In genomic region chr18:5295231-5295920, GRCh38 we compare ENCODE assay signal across 8 cellular contexts. TPM values are rescaled to one million over a fixed set of nuclear protein-coding genes. Genes with fewer than 3 reads are reported as not detected.
DNase-seq lines count a peak whose midpoint lies in the region; ATAC-seq and TF ChIP-seq lines count a peak whose summit lies in the region.

ZBTB14 (minus strand) TSS chr18:5295726; CDS start chr18:5293246, 2,480 bp downstream.

- H3K4me3 ChIP-seq in BJ (ENCODE audit: low read depth, low read length) (peak within 1 kb of the TSS; percentile 76), Peyer's patch (peak within 1 kb of the TSS; percentile 81 to 96 (median 94)), fibroblast of villous mesenchyme (ENCODE audit: low read depth, low read length) (peak within 1 kb of the TSS; percentile 91), neural cell (ENCODE audit: low read length) (peak within 1 kb of the TSS; percentile 93), stomach smooth muscle (ENCODE audit: low read length in 2 of 2) (peak within 1 kb of the TSS; percentile 89 to 91)

- no peaks in the 10 kb centered on the region for H3K9me3 ChIP-seq in Peyer's patch
- no peaks in the 10 kb centered on the region for H3K9me3 ChIP-seq in neural cell (ENCODE audit: low read length)
- H3K9me3 ChIP-seq in stomach smooth muscle (ENCODE audit: control insufficient read depth in 2 of 2, low read length in 2 of 2) = no peaks in the 10 kb centered on the region

- ATAC-seq in GM19035 (IDR thresholded peaks at IDR 0.05; ENCODE audit: unreplicated experiment) = peak; percentile 39
- ATAC-seq in HG03196 (IDR thresholded peaks at IDR 0.05; ENCODE audit: unreplicated experiment) = peak; percentile 36

- TF ChIP-seq EP300 in neural cell (conservative IDR thresholded peaks at IDR 0.05; ENCODE audit: poor library complexity, severe bottlenecking) = no peak

- H3K27me3 ChIP-seq in BJ (ENCODE audit: control insufficient read depth, insufficient read depth, low read length) (peaks cover 3% of the 10 kb centered on the region), Peyer's patch (no peaks in the 10 kb centered on the region), neural cell (ENCODE audit: insufficient read depth, low read depth, low read length) (no peaks in the 10 kb centered on the region), stomach smooth muscle (ENCODE audit: control insufficient read depth in 1 of 2, insufficient read depth in 2 of 2, low read length in 2 of 2) (no peaks in the 10 kb centered on the region)

- peak within 1 kb of the TSS; percentile 86 for H2AFZ ChIP-seq in neural cell (ENCODE audit: low read depth, low read length)

- peak within 1 kb of the TSS; percentile 90 for H3K9ac ChIP-seq in neural cell (ENCODE audit: low read length)
- H3K9ac ChIP-seq in stomach smooth muscle (ENCODE audit: low read length in 2 of 2) = peak within 1 kb of the TSS; percentile 86

- TF ChIP-seq POLR2A in Peyer's patch (IDR thresholded peaks at IDR 0.05) = peak in 1 of 2 donors; percentile 18

- no peaks in the 10 kb centered on the region for H3K9me2 ChIP-seq in neural cell (ENCODE audit: insufficient read depth, low read length)

- CTCF ChIA-PET in BJ (lab: Yijun Ruan, JAX) = interaction anchor here (1.3 kb wide), 1 partner anchor 33 kb away, joined by 3 read pairs; no protein-coding TSS in a partner anchor

- POLR2A ChIA-PET in BJ (lab: Charles Lee) = interaction anchor here (0.6 to 1.2 kb wide), 2 partner anchors 57 to 58 kb away, joined by 3 to 10 read pairs; no protein-coding TSS in a partner anchor

- H4K20me1 ChIP-seq in neural cell (ENCODE audit: insufficient read depth) = no peaks in the 10 kb centered on the region

- DNase-seq in BJ (ENCODE audit: low read depth) (no peak), Peyer's patch (peak; percentile 51 to 83 (median 81)), activated gamma-delta T cell treated with Interleukin-2 at 50 U/mL for 16 hours (peak; percentile 66), fibroblast of villous mesenchyme (ENCODE audit: low read depth) (peak; percentile 61)

- H3K4me1 ChIP-seq in Peyer's patch (peaks cover 0 to 8% (median 2%) of the 10 kb centered on the region in 4 donors), stomach smooth muscle (ENCODE audit: control insufficient read depth, insufficient read depth, low read length) (peaks cover 11% of the 10 kb centered on the region)

- no peak for TF ChIP-seq RAD21 in neural cell (conservative IDR thresholded peaks at IDR 0.05)

- peak within 1 kb of the TSS; percentile 99 to 100 (median 100) for H3K27ac ChIP-seq in Peyer's patch
- peak within 1 kb of the TSS; percentile 93 for H3K27ac ChIP-seq in neural cell (ENCODE audit: low read length)
- H3K27ac ChIP-seq in stomach smooth muscle (ENCODE audit: low read length) = peak within 1 kb of the TSS; percentile 92

- peak within 1 kb of the TSS; percentile 77 for H3K4me2 ChIP-seq in neural cell (ENCODE audit: low read length)

- H3K79me2 ChIP-seq in neural cell (replicated peaks; ENCODE audit: insufficient read depth, low read length) = no peaks in the 10 kb centered on the region

- H3K36me3 ChIP-seq in BJ (ENCODE audit: control insufficient read depth, insufficient read depth, low read length) (peaks cover 10% of the 10 kb centered on the region; the same call in 1 of the 2 replicates), Peyer's patch (peaks cover 0 to 23% (median 0%) of the 10 kb centered on the region in 3 donors), neural cell (ENCODE audit: insufficient read depth, low read length) (peaks cover 4% of the 10 kb centered on the region), stomach smooth muscle (ENCODE audit: control insufficient read depth in 2 of 2, insufficient read depth in 2 of 2, low read length in 2 of 2) (peaks cover 12 to 14% of the 10 kb centered on the region in 2 donors)

- TF ChIP-seq CTCF in BJ (IDR thresholded peaks at IDR 0.05; ENCODE audit: insufficient read depth, low read depth, low read length) (no peak), Peyer's patch (IDR thresholded peaks at IDR 0.05) (peak in 1 of 6 experiments; percentile 4), fibroblast of villous mesenchyme (IDR thresholded peaks at IDR 0.05; ENCODE audit: insufficient read depth, low read depth, low read length) (no peak), neural cell (IDR thresholded peaks at IDR 0.05; ENCODE audit: poor library complexity, severe bottlenecking) (no peak)

- peaks cover 9% of the 10 kb centered on the region for H3F3A ChIP-seq in neural cell (ENCODE audit: insufficient read depth, low read length, poor library complexity, severe bottlenecking)

TF ChIP-seq in neural cell, 6 proteins besides CTCF, POLR2A, EP300 and RAD21:
- TF ChIP-seq POLR2AphosphoS5 (IDR thresholded peaks at IDR 0.05) (peak; percentile 7), EZH2 (IDR thresholded peaks at IDR 0.05; ENCODE audit: borderline replicate concordance, insufficient read depth, low read length, poor library complexity, severe bottlenecking) (no peak)

RNA-seq across cellular contexts. Expression of gene ZBTB14, which starts in this region (rescaled TPM):
- polyA plus RNA-seq in BJ (2011; rRNA removed) (6.6 and 10.0 TPM in 2 replicates), neural cell (30.3 and 33.5 TPM in 2 replicates)
- polyA minus RNA-seq in BJ (2011; rRNA and poly(A)+ RNA removed) = 4.8 and 5.6 TPM in 2 replicates
- total RNA-seq in Peyer's patch (10 to 100 TPM in 3 of 4 donors, 1 to 10 TPM in 1; 5.8 to 15.0 (median 11.9) TPM), fibroblast of villous mesenchyme (10.6 and 14.2 TPM in 2 replicates)
- polyA minus RNA-seq in neural cell = 36.3 and 45.5 TPM in 2 replicates
